10 cellular contexts compared by ENCODE assay signal in genomic region chrX:11113731-11114130, GRCh38. TPM values are rescaled to one million over a fixed set of nuclear protein-coding genes. Genes with fewer than 3 reads are reported as not detected.
DNase-seq lines count a peak whose midpoint lies in the region; ATAC-seq, FAIRE-seq and TF ChIP-seq lines count a peak whose summit lies in the region.
"Had no signal": no experiment of that assay in that cellular context is flagged by ENCODE, and none has a peak within 500 bp of the region (broad histone marks: within the 10 kb centered on the region; RNA-seq: fewer than 3 reads in every experiment).

No MANE protein-coding gene starts in this region.

- peak overlapping the region; percentile 90 for H3K27ac ChIP-seq in ACC112 (ENCODE audit: low read depth, low read length)

- peak overlapping the region; percentile 98 for H3K4me3 ChIP-seq in ACC112 (ENCODE audit: low read depth, low read length)

- peaks cover 38% of the 10 kb centered on the region for H3K4me1 Mint-ChIP-seq in activated B cell treated with CpG ODN at 0.5 μM for 24 hours

- peaks cover 61% of the 10 kb centered on the region for H3K4me1 ChIP-seq in ACC112 (ENCODE audit: control insufficient read depth, insufficient read depth, low read length, unreplicated experiment)
- H3K4me1 ChIP-seq: Caco-2 had no signal

- no peak for TF ChIP-seq POLR2A in GM12891 (IDR thresholded peaks at IDR 0.05; ENCODE audit: low read depth, low read length)

- peak; percentile 48 for FAIRE-seq in GM12891 (lab: Jason Lieb, UNC)

- H3K36me3 ChIP-seq in ACC112 (ENCODE audit: insufficient read depth, low read length), result peaks cover 47% of the 10 kb centered on the region

- peaks cover 47% of the 10 kb centered on the region for H3K36me3 Mint-ChIP-seq in activated B cell treated with CpG ODN at 0.5 μM for 24 hours (ENCODE audit: low read depth)

- H3K79me2 ChIP-seq in ACC112 (ENCODE audit: control insufficient read depth, insufficient read depth, low read length, unreplicated experiment), result peaks cover 62% of the 10 kb centered on the region

- intact Hi-C loops in activated B cell treated with CpG ODN at 0.5 μM for 24 hours (cut with micrococcal nuclease) (loop anchor here (5.0 to 10.0 kb wide), 2 partner anchors 956 to 1129 kb away; partner anchors contain the start of gene CLCN4), left colon (cut with DNase I, micrococcal nuclease) (no loop called here)

- DNase-seq in GM12891 (ENCODE audit: insufficient read length, low spot score), result no peak
- no peak for DNase-seq in activated B cell treated with CpG ODN at 0.5 μM for 24 hours
- DNase-seq in left colon, result no peak
- no peak for DNase-seq in NCI-H1694 (lab: John Stamatoyannopoulos, UW)
- no peak for DNase-seq in NCI-H1092 (lab: John Stamatoyannopoulos, UW)
- DNase-seq in mesenteric fat pad (ENCODE audit: low spot score), result no peak
- DNase-seq in stimulated activated CD4-positive, alpha-beta T cell treated with anti-CD3 and anti-CD28 coated beads, Interleukin-4, amount 100 ng/mL, for 24 hours, result no peak
- DNase-seq: Caco-2, NCI-H526 treated with DMSO at 0.1 percent for 48 hours had no signal

- POLR2A ChIA-PET in activated B cell treated with CpG ODN at 0.5 μM for 24 hours (lab: Charles Lee), result no interaction called here

- no peak overlapping the region for H2AFZ ChIP-seq in ACC112 (ENCODE audit: low read length, unreplicated experiment)

- no peak for ATAC-seq in activated B cell treated with CpG ODN at 0.5 μM for 24 hours (ENCODE audit: low read depth)
- ATAC-seq in left colon, result peak; percentile 31

- peak overlapping the region; percentile 94 for H3K27ac Mint-ChIP-seq in activated B cell treated with CpG ODN at 0.5 μM for 24 hours

- H3K27me3 ChIP-seq in ACC112 (ENCODE audit: insufficient read depth, low read length), result no peaks in the 10 kb centered on the region

- H3K27me3 Mint-ChIP-seq in activated B cell treated with CpG ODN at 0.5 μM for 24 hours, result no peaks in the 10 kb centered on the region

- no peaks in the 10 kb centered on the region for H3K9me3 Mint-ChIP-seq in activated B cell treated with CpG ODN at 0.5 μM for 24 hours

- CTCF ChIA-PET in activated B cell treated with CpG ODN at 0.5 μM for 24 hours (lab: Charles Lee), result no interaction called here

- H3K4me3 Mint-ChIP-seq in activated B cell treated with CpG ODN at 0.5 μM for 24 hours, result peak overlapping the region; percentile 42

- TF ChIP-seq CTCF in activated B cell treated with CpG ODN at 0.5 μM for 24 hours (IDR thresholded peaks at IDR 0.05), result no peak

TF ChIP-seq in GM12891, 5 proteins besides CTCF, POLR2A, EP300 and RAD21:
- TF ChIP-seq SPI1 (IDR thresholded peaks at IDR 0.05; ENCODE audit: low read depth, low read length), result peak; percentile 85
- no peak for TF ChIP-seq POLR2AphosphoS5 (IDR thresholded peaks at IDR 0.05; ENCODE audit: low read depth, low read length)

RNA-seq across cellular contexts. Expression of gene HCCS, which starts 2.6 kb away (rescaled TPM):
- polyA plus RNA-seq in GM12891 (2012; ENCODE audit: low read depth, missing spikeins), result 28.5 TPM
- 22.6 and 26.6 TPM in 2 replicates for total RNA-seq in activated B cell treated with CpG ODN at 0.5 μM for 24 hours
- 10 to 100 TPM; 40.8 to 43.6 TPM for total RNA-seq in left colon
- 25.9 TPM for total RNA-seq in mesenteric fat pad
